11 cellular contexts compared by ENCODE assay signal in genomic region chr1:177163844-177164379, GRCh38. TPM values are rescaled to one million over a fixed set of nuclear protein-coding genes. Genes with fewer than 3 reads are reported as not detected.
DNase-seq lines count a peak whose midpoint lies in the region; TF ChIP-seq lines count a peak whose summit lies in the region.
"Had no signal": no experiment of that assay in that cellular context is flagged by ENCODE, and none has a peak within 500 bp of the region (broad histone marks: within the 10 kb centered on the region; RNA-seq: fewer than 3 reads in every experiment).

No MANE protein-coding gene starts in this region.

- H3K4me1 Mint-ChIP-seq in chondrocyte (ENCODE audit: low read depth) = peaks cover 4% of the 10 kb centered on the region

- no peaks in the 10 kb centered on the region for H3K36me3 Mint-ChIP-seq in chondrocyte (ENCODE audit: low read depth)

- no peaks in the 10 kb centered on the region for H3K9me3 ChIP-seq in mesodermal cell (ENCODE audit: control insufficient read depth, low read length)

- H3K27ac Mint-ChIP-seq in chondrocyte (ENCODE audit: unreplicated experiment) = no peak overlapping the region
- H3K27ac Mint-ChIP-seq: stimulated activated naive CD8-positive, alpha-beta T cell treated with anti-CD3 and anti-CD28 coated beads, Interleukin-15, Interleukin-2, amounts not matched to agents 100 ng/mL and 50 ng/mL, for 24 hours had no signal

- H3K27me3 Mint-ChIP-seq in chondrocyte (ENCODE audit: low read depth) = peaks cover 55% of the 10 kb centered on the region

- H3K4me3 ChIP-seq in mesodermal cell (ENCODE audit: extremely low read depth, insufficient read depth, low read length, poor library complexity, severe bottlenecking) = peak overlapping the region; percentile 31

- no peak for TF ChIP-seq CTCF in chondrocyte (IDR thresholded peaks at IDR 0.05)

- peak; percentile 6 for DNase-seq in DMS79 treated with DMSO at 0.1 percent for 48 hours (lab: John Stamatoyannopoulos, UW)
- DNase-seq in DMS79 (lab: John Stamatoyannopoulos, UW) = no peak
- DNase-seq in chondrocyte (ENCODE audit: low spot score) = no peak
- DNase-seq in activated CD4-positive, alpha-beta T cell treated with anti-CD3 and anti-CD28 coated beads for 4 hours = no peak
- DNase-seq in dedifferentiated amniotic fluid mesenchymal stem cell (ENCODE audit: extremely low spot score) = no peak
- DNase-seq in DMS 273 (lab: John Stamatoyannopoulos, UW; ENCODE audit: unreplicated experiment) = no peak
- DNase-seq: 8988T had no signal

- H3K9me3 Mint-ChIP-seq in chondrocyte (ENCODE audit: low read depth) = no peaks in the 10 kb centered on the region

- H3K4me1 ChIP-seq in mesodermal cell (ENCODE audit: control insufficient read depth, insufficient read depth, low read length, poor library complexity, severe bottlenecking) = no peaks in the 10 kb centered on the region

- no peaks in the 10 kb centered on the region for H3K36me3 ChIP-seq in mesodermal cell (ENCODE audit: control insufficient read depth, insufficient read depth, low read length)

- H3K27ac ChIP-seq in mesodermal cell (ENCODE audit: low read depth, low read length, severe bottlenecking) (no peak overlapping the region), temporal lobe (ENCODE audit: low read depth, low read length) (peak overlapping the region; percentile 72)

- H3K4me3 Mint-ChIP-seq in chondrocyte (ENCODE audit: unreplicated experiment) = peak overlapping the region; percentile 50
- H3K4me3 Mint-ChIP-seq: stimulated activated naive CD8-positive, alpha-beta T cell treated with anti-CD3 and anti-CD28 coated beads, Interleukin-15, Interleukin-2, amounts not matched to agents 100 ng/mL and 50 ng/mL, for 24 hours had no signal

- WGBS in mesodermal cell (ENCODE audit: insufficient coverage in 2 of 2), 2 experiments = 0 to 5% methylated on average over 3 of the region's 15 CpGs

RNA-seq across cellular contexts. Expression of gene ASTN1, which starts 0.6 kb away (rescaled TPM):
- total RNA-seq in chondrocyte (not detected in 3 replicates), temporal lobe (72.5 TPM)
- 1.4 TPM for polyA plus RNA-seq in mesodermal cell (2013, experiment 1 of 2)
- 0.91 TPM for polyA plus RNA-seq in mesodermal cell (2013, experiment 2 of 2)
- total RNA-seq: bronchial epithelial cell had no signal

RNA-seq across cellular contexts. Expression of gene BRINP2, which starts 6.8 kb away (rescaled TPM):
- total RNA-seq in chondrocyte = not detected in 3 replicates
- polyA plus RNA-seq in mesodermal cell (2013, experiment 1 of 2) = 0.07 TPM
- polyA plus RNA-seq in mesodermal cell (2013, experiment 2 of 2) = not detected
- 17.0 TPM for total RNA-seq in temporal lobe
- total RNA-seq: bronchial epithelial cell had no signal

Comparison
In these comparisons a context has a peak if more than half of its experiments do, and no peak if none do; other contexts are left out.
1. RNA of gene ASTN1, which starts 0.6 kb away (total RNA-seq): 72.5 TPM in temporal lobe (single experiment); not detected in chondrocyte; every median in the first group is over 10 times any median in the second.
2. RNA of gene BRINP2, which starts 6.8 kb away (total RNA-seq): 17.0 TPM in temporal lobe (single experiment); not detected in chondrocyte; every median in the first group is over 10 times any median in the second.